In the genomic region with DNA sequence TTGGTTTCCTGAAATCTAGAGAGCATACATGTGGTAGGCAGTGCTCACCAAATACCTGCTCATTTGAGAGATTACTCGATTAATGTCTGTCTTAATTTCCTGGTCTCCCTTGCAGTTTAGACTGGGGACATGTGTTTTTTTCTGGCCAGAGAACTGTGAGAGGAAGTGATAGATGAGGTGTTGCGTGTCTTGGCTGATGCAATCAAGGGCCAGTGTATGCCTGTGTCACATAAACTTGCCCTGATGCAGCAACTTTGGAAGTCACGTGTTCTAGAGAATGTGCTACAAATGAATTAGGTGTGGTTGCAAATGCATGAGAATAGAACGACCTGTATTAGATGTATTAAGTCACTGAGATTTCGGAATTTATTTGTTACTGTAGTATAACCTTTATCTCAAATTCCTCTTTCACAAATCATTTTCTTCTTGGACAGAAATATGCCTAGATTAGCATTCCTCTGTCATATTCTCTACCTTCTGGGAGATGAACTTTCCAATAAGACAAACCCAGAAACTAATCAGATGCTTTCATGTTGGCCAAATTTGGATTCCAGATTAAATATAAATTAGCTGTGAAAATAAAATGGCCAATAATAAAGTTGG, we compare ENCODE assay signal across 9 cellular contexts. TPM values are rescaled to one million over a fixed set of nuclear protein-coding genes. Genes with fewer than 3 reads are reported as not detected.
DNase-seq lines count a peak whose midpoint lies in the region; ATAC-seq and TF ChIP-seq lines count a peak whose summit lies in the region.
"Had no signal": no experiment of that assay in that cellular context is flagged by ENCODE, and none has a peak within 500 bp of the region (broad histone marks: within the 10 kb centered on the region; RNA-seq: fewer than 3 reads in every experiment).

No MANE protein-coding gene starts in this region.

- DNase-seq in GM12865 (ENCODE audit: low read depth) (peak; percentile 82), SJSA1 (ENCODE audit: low read depth in 1 of 2, low spot score in 2 of 2) (no peak), fibroblast of the conjunctiva (ENCODE audit: low read depth) (peak; percentile 65), posterior cingulate gyrus (no peak), NCI-H2171 (lab: John Stamatoyannopoulos, UW) (no peak), iPS-NIHi11 (ENCODE audit: low spot score) (no peak)
- peak; percentile 27 for DNase-seq in stimulated activated CD4-positive, alpha-beta T cell treated with anti-CD3 and anti-CD28 coated beads, Interleukin-4, amount 100 ng/mL, for 24 hours

- no peaks in the 10 kb centered on the region for H3K27me3 ChIP-seq in SJSA1 (replicated peaks)

- peak overlapping the region; percentile 20; the same call in 1 of the 2 replicates for H3K27ac ChIP-seq in SJSA1

- no peaks in the 10 kb centered on the region for H3K9me3 ChIP-seq in SJSA1 (replicated peaks)

- TF ChIP-seq CTCF in GM12865 (IDR thresholded peaks at IDR 0.05; ENCODE audit: insufficient read depth, low read depth, low read length, missing control alignments) = no peak

- H3K4me1 ChIP-seq in SJSA1 (replicated peaks) = peaks cover 4% of the 10 kb centered on the region; the same call in 1 of the 2 replicates

- ATAC-seq in HG02571 (IDR thresholded peaks at IDR 0.05; ENCODE audit: unreplicated experiment) = peak; percentile 63

- H3K36me3 ChIP-seq in SJSA1 = no peaks in the 10 kb centered on the region

- intact Hi-C loops in posterior cingulate gyrus (cut with DNase I) = no loop called here

- H3K4me3 ChIP-seq in GM12865 (ENCODE audit: low read depth, low read length) (no peak overlapping the region), SJSA1 (no peak overlapping the region)

RNA-seq across cellular contexts. Expression of a gene that starts 9.9 kb away (rescaled TPM):
- total RNA-seq in SJSA1 (2014; rRNA removed; shearing (Covaris generic)) = 0.16 and 1.5 TPM in 2 replicates

RNA-seq across cellular contexts. Expression of a gene that starts 29.8 kb away (rescaled TPM):
- 25.1 and 33.4 TPM in 2 replicates for total RNA-seq in SJSA1 (2014; rRNA removed; shearing (Covaris generic))

RNA-seq across cellular contexts. Expression of a gene that starts 42.3 kb away (rescaled TPM):
- 4.2 and 4.3 TPM in 2 replicates for total RNA-seq in SJSA1 (2014; rRNA removed; shearing (Covaris generic))
- total RNA-seq: T-helper 2 cell treated with Interferon-gamma antibody and Interleukin-4, amounts not matched to agents 100 ng/mL and 5 ng/mL, for 36 hours had no signal

Comparison
In these comparisons a context has a peak if more than half of its experiments do, and no peak if none do; other contexts are left out.
1. DNase-seq: peak in GM12865 (single experiment), fibroblast of the conjunctiva (single experiment) and stimulated activated CD4-positive, alpha-beta T cell treated with anti-CD3 and anti-CD28 coated beads, Interleukin-4, amount 100 ng/mL, for 24 hours (single experiment); none in SJSA1 (0 of 2), posterior cingulate gyrus (0 of 10), NCI-H2171 (single experiment) and iPS-NIHi11 (single experiment).